In the genomic region with DNA sequence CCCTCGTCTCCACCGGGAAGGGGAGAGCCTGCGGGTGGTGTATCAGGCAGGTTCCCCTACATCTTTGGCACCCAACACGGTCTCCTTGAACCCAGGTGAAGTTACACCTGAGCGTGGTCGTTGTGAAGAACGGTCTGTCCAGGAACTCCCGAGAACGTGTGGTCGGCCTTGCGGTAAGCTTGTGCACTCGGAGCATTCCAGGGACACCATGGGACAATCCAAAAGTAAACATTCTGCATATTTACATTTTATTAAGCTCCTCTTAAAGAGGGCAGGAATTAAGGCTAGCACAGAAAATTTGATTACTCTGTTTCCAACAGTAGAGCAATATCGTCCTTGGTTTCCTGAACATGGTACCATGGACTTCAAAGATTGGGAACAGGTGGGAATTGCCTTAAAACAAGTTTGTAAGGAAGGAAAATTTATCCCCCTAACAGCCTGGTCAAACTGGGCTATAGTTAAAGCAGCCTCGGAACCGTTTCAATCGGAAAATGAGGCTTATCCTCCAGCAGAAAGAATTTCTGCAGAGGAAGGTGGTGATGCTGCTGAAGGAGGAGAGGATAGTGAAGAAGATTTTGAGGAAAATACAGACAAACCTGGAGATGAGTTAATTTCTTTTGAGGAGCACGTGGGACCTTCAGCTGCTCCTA, we compare ENCODE assay signal across 15 cellular contexts. TPM values are rescaled to one million over a fixed set of nuclear protein-coding genes. Genes with fewer than 3 reads are reported as not detected.
A peak's percentile ranks its signal among the peaks of the same experiment; 100 is the strongest.
DNase-seq lines count a peak whose midpoint lies in the region; ATAC-seq and TF ChIP-seq lines count a peak whose summit lies in the region.
"Had no signal": no experiment of that assay in that cellular context is flagged by ENCODE, and none has a peak within 500 bp of the region (broad histone marks: within the 10 kb centered on the region; RNA-seq: fewer than 3 reads in every experiment).

No MANE protein-coding gene starts in this region.

- intact Hi-C loops in activated CD4-positive, alpha-beta memory T cell treated with anti-CD3 and anti-CD28 coated beads for 36 hours (cut with micrococcal nuclease), result loop anchor here (2.0 to 5.0 kb wide), 4 partner anchors 40 to 315 kb away; no protein-coding TSS in a partner anchor
- intact Hi-C loops in transverse colon (cut with DNase I; ENCODE audit: low total_unique reads), result no loop called here

- WGBS in transverse colon (ENCODE audit: low coverage in 1 of 2), 2 donors, result 55 to 63% methylated on average over 10 to 17 of the region's 17 CpGs

- ATAC-seq in memory B cell (ENCODE audit: low read depth), result no peak
- ATAC-seq in HG03457 (IDR thresholded peaks at IDR 0.05; ENCODE audit: unreplicated experiment), result no peak

- no peak overlapping the region for H3K27ac Mint-ChIP-seq in activated CD4-positive, alpha-beta memory T cell treated with anti-CD3 and anti-CD28 coated beads for 36 hours
- H3K27ac Mint-ChIP-seq in activated CD4-positive, alpha-beta memory T cell treated with anti-CD3 and anti-CD28 coated beads, Interleukin-2, amount 10 ng/mL, durations not matched to agents 7 days and 5 days, result no peak overlapping the region
- no peak overlapping the region for H3K27ac Mint-ChIP-seq in memory B cell
- H3K27ac Mint-ChIP-seq: activated naive CD8-positive, alpha-beta T cell; nephron; stimulated activated naive B cell treated with anti-CD40 and anti-IgM and Interleukin-4, amounts not matched to agents 10 μg/mL and 1 μg/mL and 100 μg/mL, for 72 hours; WTC11 had no signal

- POLR2A ChIA-PET in activated CD4-positive, alpha-beta memory T cell treated with anti-CD3 and anti-CD28 coated beads for 36 hours (lab: Charles Lee), result no interaction called here
- POLR2A ChIA-PET in activated CD4-positive, alpha-beta memory T cell treated with anti-CD3 and anti-CD28 coated beads, Interleukin-2, amount 10 ng/mL, durations not matched to agents 7 days and 5 days (lab: Charles Lee), result interaction anchor here (1.0 to 1.6 kb wide), 5 partner anchors 15 to 142 kb away, joined by 3 to 7 read pairs (median 4); a partner anchor contains a TSS

- no peak for TF ChIP-seq EP300 in transverse colon (IDR thresholded peaks at IDR 0.05; ENCODE audit: low read depth)

- CTCF ChIA-PET in activated CD4-positive, alpha-beta memory T cell treated with anti-CD3 and anti-CD28 coated beads for 36 hours (lab: Charles Lee), result interaction anchor here (0.7 to 10.1 kb wide), 34 partner anchors 9 to 353 kb away, joined by 3 to 298 read pairs (median 4); a partner anchor contains a TSS
- CTCF ChIA-PET in activated CD4-positive, alpha-beta memory T cell treated with anti-CD3 and anti-CD28 coated beads, Interleukin-2, amount 10 ng/mL, durations not matched to agents 7 days and 5 days (lab: Charles Lee), result interaction anchor here (0.7 to 8.6 kb wide), 26 partner anchors 9 to 326 kb away, joined by 3 to 149 read pairs (median 5); a partner anchor contains a TSS

- H3K27ac ChIP-seq in WERI-Rb-1 (no peak overlapping the region), transverse colon (peak overlapping the region; percentile 30 to 37 (median 34))

- H3K9me3 ChIP-seq in WERI-Rb-1 (ENCODE audit: severe bottlenecking) (no peaks in the 10 kb centered on the region), transverse colon (no peaks in the 10 kb centered on the region)
- H3K9me3 ChIP-seq: MG63 had no signal

- H3K4me1 Mint-ChIP-seq in activated CD4-positive, alpha-beta memory T cell treated with anti-CD3 and anti-CD28 coated beads for 36 hours (ENCODE audit: low read depth), result peaks cover 9% of the 10 kb centered on the region
- H3K4me1 Mint-ChIP-seq in activated CD4-positive, alpha-beta memory T cell treated with anti-CD3 and anti-CD28 coated beads, Interleukin-2, amount 10 ng/mL, durations not matched to agents 7 days and 5 days, result peaks cover 27% of the 10 kb centered on the region
- H3K4me1 Mint-ChIP-seq in memory B cell, result peaks cover 13% of the 10 kb centered on the region

- no peaks in the 10 kb centered on the region for H3K36me3 Mint-ChIP-seq in activated CD4-positive, alpha-beta memory T cell treated with anti-CD3 and anti-CD28 coated beads for 36 hours
- H3K36me3 Mint-ChIP-seq in activated CD4-positive, alpha-beta memory T cell treated with anti-CD3 and anti-CD28 coated beads, Interleukin-2, amount 10 ng/mL, durations not matched to agents 7 days and 5 days (ENCODE audit: low read depth), result no peaks in the 10 kb centered on the region
- H3K36me3 Mint-ChIP-seq in memory B cell, result no peaks in the 10 kb centered on the region
- H3K36me3 Mint-ChIP-seq: activated naive CD8-positive, alpha-beta T cell; stimulated activated naive B cell treated with anti-CD40 and anti-IgM and Interleukin-4, amounts not matched to agents 10 μg/mL and 1 μg/mL and 100 μg/mL, for 72 hours; WTC11 had no signal

- in situ Hi-C loops in transverse colon (cut with MboI; ENCODE audit: low pct_ligation_motif_present in 1 of 4, low pct_unique_long_range_greater_than_20kb in 1 of 4, low sequenced_read_pairs in 3 of 4), result no loop called here

- peaks cover 39% of the 10 kb centered on the region for H3K27me3 Mint-ChIP-seq in activated CD4-positive, alpha-beta memory T cell treated with anti-CD3 and anti-CD28 coated beads for 36 hours
- H3K27me3 Mint-ChIP-seq in activated CD4-positive, alpha-beta memory T cell treated with anti-CD3 and anti-CD28 coated beads, Interleukin-2, amount 10 ng/mL, durations not matched to agents 7 days and 5 days, result peaks cover 52% of the 10 kb centered on the region
- peaks cover 3% of the 10 kb centered on the region for H3K27me3 Mint-ChIP-seq in memory B cell

- H3K4me3 Mint-ChIP-seq in activated CD4-positive, alpha-beta memory T cell treated with anti-CD3 and anti-CD28 coated beads for 36 hours, result no peak overlapping the region
- no peak overlapping the region for H3K4me3 Mint-ChIP-seq in activated CD4-positive, alpha-beta memory T cell treated with anti-CD3 and anti-CD28 coated beads, Interleukin-2, amount 10 ng/mL, durations not matched to agents 7 days and 5 days
- H3K4me3 Mint-ChIP-seq in memory B cell, result peak overlapping the region; percentile 18
- H3K4me3 Mint-ChIP-seq: activated naive CD8-positive, alpha-beta T cell; nephron; stimulated activated naive B cell treated with anti-CD40 and anti-IgM and Interleukin-4, amounts not matched to agents 10 μg/mL and 1 μg/mL and 100 μg/mL, for 72 hours had no signal

- peak overlapping the region; percentile 15 for H3K4me3 ChIP-seq in WERI-Rb-1 (ENCODE audit: low read depth, low read length)
- H3K4me3 ChIP-seq in transverse colon, result no peak overlapping the region
- H3K4me3 ChIP-seq: MG63 had no signal

- peaks cover 0 to 20% (median 2%) of the 10 kb centered on the region in 4 donors for H3K4me1 ChIP-seq in transverse colon

- no peaks in the 10 kb centered on the region for H3K36me3 ChIP-seq in WERI-Rb-1
- no peaks in the 10 kb centered on the region for H3K36me3 ChIP-seq in transverse colon
- H3K36me3 ChIP-seq: MG63 had no signal

- H3K27me3 ChIP-seq in WERI-Rb-1 (ENCODE audit: insufficient read depth, low read depth, severe bottlenecking), result no peaks in the 10 kb centered on the region
- H3K27me3 ChIP-seq in transverse colon, result peaks cover 55% of the 10 kb centered on the region

- no peaks in the 10 kb centered on the region for H3K9me3 Mint-ChIP-seq in activated CD4-positive, alpha-beta memory T cell treated with anti-CD3 and anti-CD28 coated beads for 36 hours
- H3K9me3 Mint-ChIP-seq in activated CD4-positive, alpha-beta memory T cell treated with anti-CD3 and anti-CD28 coated beads, Interleukin-2, amount 10 ng/mL, durations not matched to agents 7 days and 5 days, result no peaks in the 10 kb centered on the region
- no peaks in the 10 kb centered on the region for H3K9me3 Mint-ChIP-seq in memory B cell
- H3K9me3 Mint-ChIP-seq: nephron; stimulated activated naive B cell treated with anti-CD40 and anti-IgM and Interleukin-4, amounts not matched to agents 10 μg/mL and 1 μg/mL and 100 μg/mL, for 72 hours; WTC11 had no signal

- peak; percentile 6 for DNase-seq in activated CD4-positive, alpha-beta memory T cell treated with anti-CD3 and anti-CD28 coated beads for 36 hours
- DNase-seq in activated CD4-positive, alpha-beta memory T cell treated with anti-CD3 and anti-CD28 coated beads, Interleukin-2, amount 10 ng/mL, durations not matched to agents 7 days and 5 days, result no peak
- DNase-seq in WERI-Rb-1, result no peak
- DNase-seq in memory B cell (ENCODE audit: low spot score in 2 of 2), result no peak
- no peak for DNase-seq in transverse colon
- DNase-seq in NCI-H510A (lab: John Stamatoyannopoulos, UW), result no peak
- no peak for DNase-seq in NK-92 (lab: John Stamatoyannopoulos, UW; ENCODE audit: unreplicated experiment)

- no peak for TF ChIP-seq POLR2A in transverse colon (IDR thresholded peaks at IDR 0.05)

- no peak for TF ChIP-seq CTCF in WERI-Rb-1 (IDR thresholded peaks at IDR 0.05; ENCODE audit: low read depth, low read length)
- no peak for TF ChIP-seq CTCF in transverse colon (IDR thresholded peaks at IDR 0.05)

RNA-seq across cellular contexts. Expression of a gene that starts 18.2 kb away (rescaled TPM):
- not detected for total RNA-seq in activated CD4-positive, alpha-beta memory T cell treated with anti-CD3 and anti-CD28 coated beads for 36 hours
- not detected for total RNA-seq in activated CD4-positive, alpha-beta memory T cell treated with anti-CD3 and anti-CD28 coated beads, Interleukin-2, amount 10 ng/mL, durations not matched to agents 7 days and 5 days
- 10 to 100 TPM in 1 of 4 donors, 1 to 10 TPM in 3; 3.3 to 44.4 (median 5.4) TPM for total RNA-seq in transverse colon

RNA-seq across cellular contexts. Expression of a gene that starts 30.4 kb away (rescaled TPM):
- total RNA-seq in activated CD4-positive, alpha-beta memory T cell treated with anti-CD3 and anti-CD28 coated beads for 36 hours, result 1 to 10 TPM; 2.1 to 2.3 TPM
- under 1 TPM; 0.20 to 0.38 TPM for total RNA-seq in activated CD4-positive, alpha-beta memory T cell treated with anti-CD3 and anti-CD28 coated beads, Interleukin-2, amount 10 ng/mL, durations not matched to agents 7 days and 5 days
- not detected for total RNA-seq in transverse colon

RNA-seq across cellular contexts. Expression of a gene that starts 54.7 kb away (rescaled TPM):
- not detected for total RNA-seq in activated CD4-positive, alpha-beta memory T cell treated with anti-CD3 and anti-CD28 coated beads for 36 hours
- total RNA-seq in activated CD4-positive, alpha-beta memory T cell treated with anti-CD3 and anti-CD28 coated beads, Interleukin-2, amount 10 ng/mL, durations not matched to agents 7 days and 5 days, result not detected
- total RNA-seq in transverse colon, result under 1 TPM in 1 of 4 donors, not detected in 3; 0.14 TPM
- total RNA-seq: bronchial epithelial cell, kidney epithelial cell had no signal

Comparison
In these comparisons a context has a peak if more than half of its experiments do, and no peak if none do; other contexts are left out.
1. RNA of a gene that starts 18.2 kb away (total RNA-seq): 3.3 to 44.4 TPM in transverse colon; not detected in activated CD4-positive, alpha-beta memory T cell treated with anti-CD3 and anti-CD28 coated beads, Interleukin-2, amount 10 ng/mL, durations not matched to agents 7 days and 5 days and not detected in activated CD4-positive, alpha-beta memory T cell treated with anti-CD3 and anti-CD28 coated beads for 36 hours; every median in the first group is over 4 times any median in the second.